In the genomic region with DNA sequence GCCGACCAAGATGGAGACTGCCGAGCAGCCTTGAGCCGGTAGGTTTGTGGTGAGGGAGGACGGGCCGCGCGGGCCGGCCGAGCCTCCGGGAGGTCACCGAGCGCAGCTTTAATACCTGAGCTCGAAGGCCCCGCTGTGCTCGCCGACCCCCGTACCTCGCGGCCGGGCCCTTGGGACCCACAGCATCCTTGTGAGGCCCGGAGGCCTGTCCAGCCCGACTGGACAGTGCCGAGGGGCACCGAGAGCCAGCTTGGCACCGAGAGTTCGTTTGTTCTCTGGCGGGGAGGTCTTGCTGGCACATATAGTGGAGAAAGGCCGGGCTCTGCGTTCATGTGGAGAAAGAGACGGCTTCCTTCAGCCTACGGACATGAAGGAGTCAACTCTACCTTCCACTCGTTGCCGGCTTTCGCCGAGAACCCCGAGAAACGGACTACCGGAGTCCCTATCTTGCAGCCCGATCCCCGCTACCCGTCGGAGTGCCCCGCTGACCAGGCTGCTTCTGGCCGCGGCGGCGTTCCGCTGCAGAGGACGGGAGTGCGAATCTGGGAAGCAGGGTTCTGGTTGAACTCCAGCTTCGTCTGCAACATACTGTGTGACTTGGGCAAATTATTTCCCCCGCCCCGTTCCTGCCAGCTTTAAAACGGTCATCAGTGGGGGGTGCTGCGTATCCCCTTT, we compare ENCODE assay signal across 8 cellular contexts. TPM values are rescaled to one million over a fixed set of nuclear protein-coding genes. Genes with fewer than 3 reads are reported as not detected.
DNase-seq lines count a peak whose midpoint lies in the region; ATAC-seq, FAIRE-seq and TF ChIP-seq lines count a peak whose summit lies in the region.

No MANE protein-coding gene starts in this region.

- H2BK5ac ChIP-seq in mesenchymal stem cell (ENCODE audit: low read depth, low read length, poor library complexity, severe bottlenecking) = no peak overlapping the region

- H2BK12ac ChIP-seq in mesenchymal stem cell (ENCODE audit: low read length in 2 of 2) = peak overlapping the region in 1 of 2 experiments; percentile 29

- H2BK15ac ChIP-seq in mesenchymal stem cell (ENCODE audit: low read depth, poor library complexity, severe bottlenecking) = peak overlapping the region; percentile 38

- H3K14ac ChIP-seq in mesenchymal stem cell (ENCODE audit: low read length in 2 of 2) = peak overlapping the region in 1 of 2 experiments; percentile 87

- H2AK5ac ChIP-seq in mesenchymal stem cell (ENCODE audit: low read length, severe bottlenecking) = peak overlapping the region; percentile 60

- peak overlapping the region; percentile 81 for H4K8ac ChIP-seq in mesenchymal stem cell (ENCODE audit: low read length)

- peak overlapping the region; percentile 40 for H2BK120ac ChIP-seq in mesenchymal stem cell (ENCODE audit: low read depth, low read length)

- peak overlapping the region; percentile 64 for H3K27ac ChIP-seq in mesenchymal stem cell (ENCODE audit: low read length, poor library complexity, severe bottlenecking)

- H3K36me3 ChIP-seq in ES-I3 (ENCODE audit: insufficient read depth, low read length) (peaks cover 5% of the 10 kb centered on the region), bronchial epithelial cell (ENCODE audit: control insufficient read depth, insufficient read depth, low read length) (peaks cover 10% of the 10 kb centered on the region), mesenchymal stem cell (ENCODE audit: control insufficient read depth in 1 of 2, insufficient read depth in 2 of 2, low read depth in 1 of 2, low read length in 2 of 2) (peaks cover 58 to 62% of the 10 kb centered on the region in 2 experiments)

- peak overlapping the region; percentile 95 for H3K4me3 ChIP-seq in bronchial epithelial cell (ENCODE audit: low read depth, low read length)
- H3K4me3 ChIP-seq in mesenchymal stem cell (ENCODE audit: insufficient read depth in 1 of 2, low read depth in 1 of 2, low read length in 2 of 2) = peak overlapping the region; percentile 79 to 98

- no peaks in the 10 kb centered on the region for H3K27me3 ChIP-seq in bronchial epithelial cell (ENCODE audit: control insufficient read depth, insufficient read depth, low read length)
- H3K27me3 ChIP-seq in mesenchymal stem cell (ENCODE audit: control insufficient read depth in 1 of 2, insufficient read depth in 1 of 2, low read length in 2 of 2) = no peaks in the 10 kb centered on the region

- H3K9ac ChIP-seq in ES-I3 (ENCODE audit: low read depth, low read length) (peak overlapping the region; percentile 97), mesenchymal stem cell (ENCODE audit: low read length) (peak overlapping the region; percentile 99)

- FAIRE-seq in bronchial epithelial cell (lab: Jason Lieb, UNC) = no peak
- no peak for FAIRE-seq in frontal cortex (lab: Jason Lieb, UNC)

- peak overlapping the region; percentile 75 for H4K91ac ChIP-seq in mesenchymal stem cell (ENCODE audit: low read length)

- TF ChIP-seq CTCF in bronchial epithelial cell (IDR thresholded peaks at IDR 0.05; ENCODE audit: insufficient read depth, low read length, severe bottlenecking) = no peak

- peak overlapping the region; percentile 84 for H3K4me2 ChIP-seq in mesenchymal stem cell (ENCODE audit: low read length, poor library complexity, severe bottlenecking)

- DNase-seq in bronchial epithelial cell (ENCODE audit: low read depth) (no peak), mesenchymal stem cell (peak; percentile 38), NCI-H187 (lab: John Stamatoyannopoulos, UW) (no peak), frontal cortex (ENCODE audit: low spot score in 2 of 2) (no peak)

- peak overlapping the region; percentile 18 to 96 for H3K4ac ChIP-seq in mesenchymal stem cell (ENCODE audit: low read depth in 1 of 2, low read length in 2 of 2)

- WGBS in mesenchymal stem cell = under 1% methylated on average over 53 of the region's 55 CpGs

- H3K4me1 ChIP-seq in ES-I3 (ENCODE audit: insufficient read depth, low read length) (no peaks in the 10 kb centered on the region), mesenchymal stem cell (ENCODE audit: control insufficient read depth, insufficient read depth, low read depth, low read length) (peaks cover 36% of the 10 kb centered on the region)

- peak overlapping the region in 1 of 2 experiments; percentile 47 for H3K23ac ChIP-seq in mesenchymal stem cell (ENCODE audit: low read length in 2 of 2)

- peak; percentile 4 for ATAC-seq in HG03565 (IDR thresholded peaks at IDR 0.05; ENCODE audit: unreplicated experiment)
- ATAC-seq in HG03342 (IDR thresholded peaks at IDR 0.05; ENCODE audit: unreplicated experiment) = no peak
- no peak for ATAC-seq in HG03354 (IDR thresholded peaks at IDR 0.05; ENCODE audit: poor library complexity, severe bottlenecking, unreplicated experiment)

- H2AFZ ChIP-seq in mesenchymal stem cell (ENCODE audit: low read depth, low read length) = peak overlapping the region; percentile 62

- peaks cover 25% of the 10 kb centered on the region for H3K79me1 ChIP-seq in mesenchymal stem cell (replicated peaks; ENCODE audit: low read length, poor library complexity, severe bottlenecking)

- H3K18ac ChIP-seq in mesenchymal stem cell (ENCODE audit: low read depth in 1 of 2, low read length in 2 of 2) = peak overlapping the region; percentile 15 to 94

- H3K9me3 ChIP-seq in ES-I3 (ENCODE audit: control insufficient read depth, insufficient read depth, low read length) (no peaks in the 10 kb centered on the region), mesenchymal stem cell (ENCODE audit: control insufficient read depth, low read length) (no peaks in the 10 kb centered on the region)

RNA-seq across cellular contexts. Expression of a gene that starts 0.3 kb away (rescaled TPM):
- total RNA-seq in bronchial epithelial cell = 80.8 and 86.3 TPM in 2 replicates
- polyA plus RNA-seq in mesenchymal stem cell (2013, experiment 1 of 2) = 69.3 TPM
- 73.7 TPM for polyA plus RNA-seq in mesenchymal stem cell (2013, experiment 2 of 2)
- 31.8 TPM for total RNA-seq in frontal cortex

RNA-seq across cellular contexts. Expression of a gene that starts 23.8 kb away (rescaled TPM):
- total RNA-seq in bronchial epithelial cell (133 and 219 TPM in 2 replicates), frontal cortex (67.7 TPM)
- polyA plus RNA-seq in mesenchymal stem cell (2013, experiment 1 of 2) = 422 TPM
- 433 TPM for polyA plus RNA-seq in mesenchymal stem cell (2013, experiment 2 of 2)

RNA-seq across cellular contexts. Expression of a gene that starts 43.4 kb away (rescaled TPM):
- total RNA-seq in bronchial epithelial cell = not detected in 2 replicates
- polyA plus RNA-seq in mesenchymal stem cell (2013, experiment 1 of 2) = not detected
- polyA plus RNA-seq in mesenchymal stem cell (2013, experiment 2 of 2) = not detected
- total RNA-seq in frontal cortex = not detected

RNA-seq across cellular contexts. Expression of a gene that starts 43.9 kb away (rescaled TPM):
- total RNA-seq in bronchial epithelial cell = 1.0 and 1.6 TPM in 2 replicates
- polyA plus RNA-seq in mesenchymal stem cell (2013, experiment 1 of 2) = 0.03 TPM
- polyA plus RNA-seq in mesenchymal stem cell (2013, experiment 2 of 2) = 0.03 TPM
- total RNA-seq in frontal cortex = under 0.01 TPM
